In the genomic region with DNA sequence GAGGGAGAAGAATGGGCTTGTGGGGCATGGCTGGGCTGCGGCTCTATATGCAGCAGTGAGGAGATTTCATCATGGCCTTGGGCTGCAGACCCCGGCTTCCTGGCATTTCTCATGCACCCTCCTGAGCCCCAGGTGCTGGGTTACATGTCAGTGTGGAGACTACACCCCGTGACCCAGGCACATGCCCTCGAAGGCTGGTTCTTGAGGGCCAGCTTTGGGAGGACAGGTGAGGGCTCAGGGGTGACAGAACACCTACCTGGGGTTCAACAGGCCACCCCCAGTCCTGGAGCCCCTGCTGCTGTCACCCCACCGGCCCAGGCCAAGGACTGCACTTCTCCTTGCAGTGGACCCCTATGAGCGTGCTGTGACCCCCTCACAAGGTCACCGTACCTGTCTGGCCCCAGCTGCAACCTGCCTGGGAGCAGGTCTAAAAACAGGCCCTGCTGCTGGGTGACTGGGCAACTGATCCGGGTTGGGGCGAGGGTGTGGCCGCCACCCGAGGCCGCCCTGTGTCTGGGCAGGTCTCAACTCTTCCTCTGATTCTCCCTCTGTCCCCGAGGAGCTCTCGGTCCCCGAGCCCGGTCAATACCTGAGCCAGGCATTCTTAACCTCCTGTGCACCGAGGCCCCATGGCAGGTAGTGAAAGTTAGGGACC, we compare ENCODE assay signal across 18 cellular contexts.
A peak's percentile ranks its signal among the peaks of the same experiment; 100 is the strongest.
DNase-seq lines count a peak whose midpoint lies in the region; TF ChIP-seq lines count a peak whose summit lies in the region.
"Had no signal": no experiment of that assay in that cellular context is flagged by ENCODE, and none has a peak within 500 bp of the region (broad histone marks: within the 10 kb centered on the region; RNA-seq: fewer than 3 reads in every experiment).

No MANE protein-coding gene starts in this region.

- DNase-seq in activated naive CD4-positive, alpha-beta T cell treated with anti-CD3 and anti-CD28 coated beads, Interleukin-2, amount 10 ng/mL, durations not matched to agents 7 days and 5 days: peak; percentile 19
- DNase-seq in activated naive CD4-positive, alpha-beta T cell treated with anti-CD3 and anti-CD28 coated beads for 36 hours: no peak
- peak; percentile 14 for DNase-seq in colonic mucosa
- no peak for DNase-seq in neural crest cell (ENCODE audit: low read depth, low spot score)
- peak; percentile 13 to 66 for DNase-seq in tibial artery
- no peak for DNase-seq in LoVo (ENCODE audit: low spot score)
- DNase-seq in mucosa of gallbladder (ENCODE audit: low spot score): no peak
- DNase-seq in NCI-H2171 (lab: John Stamatoyannopoulos, UW): no peak
- DNase-seq: activated CD4-positive, alpha-beta T cell treated with anti-CD3 and anti-CD28 coated beads, Interleukin-2, amount 50 U/mL, for 1 hour; activated naive CD8-positive, alpha-beta T cell treated with anti-CD3 and anti-CD28 coated beads, Interleukin-2, amount 50 U/mL, for 24 hours; activated T-cell treated with anti-CD3 and anti-CD28 coated beads for 4 hours; DMS 273 treated with DMSO at 0.1 percent for 48 hours; GDM1; NCI-H1436; SHP77 treated with DMSO at 0.1 percent for 48 hours; stimulated activated CD4-positive, alpha-beta T cell treated with anti-CD3 and anti-CD28 coated beads, Interleukin-4, amount 100 ng/mL, for 4 hours had no signal

- H3K36me3 Mint-ChIP-seq in activated naive CD4-positive, alpha-beta T cell treated with anti-CD3 and anti-CD28 coated beads, Interleukin-2, amount 10 ng/mL, durations not matched to agents 7 days and 5 days: no peaks in the 10 kb centered on the region
- no peaks in the 10 kb centered on the region for H3K36me3 Mint-ChIP-seq in activated naive CD4-positive, alpha-beta T cell treated with anti-CD3 and anti-CD28 coated beads for 36 hours (ENCODE audit: low read depth)
- H3K36me3 Mint-ChIP-seq in neural crest cell (ENCODE audit: low read depth): no peaks in the 10 kb centered on the region

- H3K36me3 ChIP-seq in colonic mucosa: no peaks in the 10 kb centered on the region
- H3K36me3 ChIP-seq in tibial artery: no peaks in the 10 kb centered on the region
- H3K36me3 ChIP-seq: breast epithelium had no signal

- CTCF ChIA-PET in activated naive CD4-positive, alpha-beta T cell treated with anti-CD3 and anti-CD28 coated beads, Interleukin-2, amount 10 ng/mL, durations not matched to agents 7 days and 5 days (lab: Charles Lee): no interaction called here
- CTCF ChIA-PET in activated naive CD4-positive, alpha-beta T cell treated with anti-CD3 and anti-CD28 coated beads for 36 hours (lab: Charles Lee): interaction anchor here (0.6 to 1.5 kb wide), 2 partner anchors 8 to 160 kb away, joined by 3 to 4 read pairs; no protein-coding TSS in a partner anchor

- no peak overlapping the region for H3K4me3 Mint-ChIP-seq in activated naive CD4-positive, alpha-beta T cell treated with anti-CD3 and anti-CD28 coated beads, Interleukin-2, amount 10 ng/mL, durations not matched to agents 7 days and 5 days
- no peak overlapping the region for H3K4me3 Mint-ChIP-seq in activated naive CD4-positive, alpha-beta T cell treated with anti-CD3 and anti-CD28 coated beads for 36 hours
- no peak overlapping the region for H3K4me3 Mint-ChIP-seq in neural crest cell
- H3K4me3 Mint-ChIP-seq: activated naive CD8-positive, alpha-beta T cell treated with anti-CD3 and anti-CD28 coated beads, Interleukin-2, amount 50 U/mL, for 24 hours had no signal

- H3K9me3 Mint-ChIP-seq in activated naive CD4-positive, alpha-beta T cell treated with anti-CD3 and anti-CD28 coated beads, Interleukin-2, amount 10 ng/mL, durations not matched to agents 7 days and 5 days: no peaks in the 10 kb centered on the region
- H3K9me3 Mint-ChIP-seq in activated naive CD4-positive, alpha-beta T cell treated with anti-CD3 and anti-CD28 coated beads for 36 hours: no peaks in the 10 kb centered on the region
- H3K9me3 Mint-ChIP-seq in neural crest cell: peaks cover 3% of the 10 kb centered on the region
- H3K9me3 Mint-ChIP-seq: activated naive CD8-positive, alpha-beta T cell treated with anti-CD3 and anti-CD28 coated beads, Interleukin-2, amount 50 U/mL, for 24 hours had no signal

- no peak for TF ChIP-seq CTCF in colonic mucosa (IDR thresholded peaks at IDR 0.05)
- TF ChIP-seq CTCF in neural crest cell (conservative IDR thresholded peaks at IDR 0.05): no peak
- no peak for TF ChIP-seq CTCF in tibial artery (IDR thresholded peaks at IDR 0.05)

- no peak overlapping the region for H3K9ac ChIP-seq in colonic mucosa (ENCODE audit: low read depth in 2 of 2, low read length in 2 of 2)

- H3K9me3 ChIP-seq in colonic mucosa: no peaks in the 10 kb centered on the region
- H3K9me3 ChIP-seq in tibial artery: no peaks in the 10 kb centered on the region
- H3K9me3 ChIP-seq: breast epithelium had no signal

- no peak overlapping the region for H3K27ac ChIP-seq in colonic mucosa
- peak overlapping the region in 1 of 2 donors; percentile 72 for H3K27ac ChIP-seq in tibial artery
- H3K27ac ChIP-seq: breast epithelium had no signal

- peaks cover 30% of the 10 kb centered on the region for H3K27me3 Mint-ChIP-seq in activated naive CD4-positive, alpha-beta T cell treated with anti-CD3 and anti-CD28 coated beads, Interleukin-2, amount 10 ng/mL, durations not matched to agents 7 days and 5 days
- H3K27me3 Mint-ChIP-seq in activated naive CD4-positive, alpha-beta T cell treated with anti-CD3 and anti-CD28 coated beads for 36 hours (ENCODE audit: low read depth): no peaks in the 10 kb centered on the region
- peaks cover 10% of the 10 kb centered on the region for H3K27me3 Mint-ChIP-seq in neural crest cell (ENCODE audit: low read depth)

- H3K4me3 ChIP-seq in colonic mucosa: no peak overlapping the region
- H3K4me3 ChIP-seq in tibial artery: no peak overlapping the region
- H3K4me3 ChIP-seq: breast epithelium, smooth muscle cell had no signal

- H3K27ac Mint-ChIP-seq in activated naive CD4-positive, alpha-beta T cell treated with anti-CD3 and anti-CD28 coated beads, Interleukin-2, amount 10 ng/mL, durations not matched to agents 7 days and 5 days: no peak overlapping the region
- no peak overlapping the region for H3K27ac Mint-ChIP-seq in activated naive CD4-positive, alpha-beta T cell treated with anti-CD3 and anti-CD28 coated beads for 36 hours
- peak overlapping the region; percentile 19 for H3K27ac Mint-ChIP-seq in neural crest cell (ENCODE audit: unreplicated experiment)
- H3K27ac Mint-ChIP-seq: activated naive CD8-positive, alpha-beta T cell treated with anti-CD3 and anti-CD28 coated beads, Interleukin-2, amount 50 U/mL, for 24 hours had no signal

- no peaks in the 10 kb centered on the region for H3K27me3 ChIP-seq in colonic mucosa
- H3K27me3 ChIP-seq in tibial artery: no peaks in the 10 kb centered on the region
- H3K27me3 ChIP-seq: breast epithelium had no signal

- intact Hi-C loops in activated naive CD4-positive, alpha-beta T cell treated with anti-CD3 and anti-CD28 coated beads for 36 hours (cut with micrococcal nuclease): no loop called here
- intact Hi-C loops in colonic mucosa (cut with DNase I): no loop called here
- intact Hi-C loops in tibial artery (cut with DNase I; ENCODE audit: low total_unique reads): loop anchor here (10.0 kb wide), 1 partner anchor 330 kb away; a partner anchor contains a TSS

- peaks cover 2% of the 10 kb centered on the region for H3K4me1 Mint-ChIP-seq in activated naive CD4-positive, alpha-beta T cell treated with anti-CD3 and anti-CD28 coated beads, Interleukin-2, amount 10 ng/mL, durations not matched to agents 7 days and 5 days
- H3K4me1 Mint-ChIP-seq in activated naive CD4-positive, alpha-beta T cell treated with anti-CD3 and anti-CD28 coated beads for 36 hours (ENCODE audit: low read depth): peaks cover 2% of the 10 kb centered on the region
- peaks cover 11% of the 10 kb centered on the region for H3K4me1 Mint-ChIP-seq in neural crest cell

- no peaks in the 10 kb centered on the region for H3K4me1 ChIP-seq in colonic mucosa
- peaks cover 0 to 57% (median 34%) of the 10 kb centered on the region in 4 donors for H3K4me1 ChIP-seq in tibial artery

Comparison
In these comparisons a context has a peak if more than half of its experiments do, and no peak if none do; other contexts are left out.
1. DNase-seq: peak in activated naive CD4-positive, alpha-beta T cell treated with anti-CD3 and anti-CD28 coated beads, Interleukin-2, amount 10 ng/mL, durations not matched to agents 7 days and 5 days (single experiment), colonic mucosa (single experiment) and tibial artery (2 of 2); none in activated naive CD4-positive, alpha-beta T cell treated with anti-CD3 and anti-CD28 coated beads for 36 hours (single experiment), neural crest cell (single experiment), LoVo (single experiment), mucosa of gallbladder (single experiment) and NCI-H2171 (single experiment).